Comparison of ENCODE assay signal across 24 cellular contexts in genomic region chr4:171532968-171533367, GRCh38.
"Had no signal": no experiment of that assay in that cellular context is flagged by ENCODE, and none has a peak within 500 bp of the region (broad histone marks: within the 10 kb centered on the region; RNA-seq: fewer than 3 reads in every experiment).

No MANE protein-coding gene starts in this region.

- DNase-seq: activated CD4-positive, alpha-beta T cell treated with anti-CD3 and anti-CD28 coated beads for 48 hours; activated CD4-positive, alpha-beta T cell treated with anti-CD3 and anti-CD28 coated beads, Interleukin-2, amount 50 U/mL, for 4 hours; activated CD4-positive, CD25-positive, alpha-beta regulatory T cell treated with anti-CD3 and anti-CD28 coated beads, Interleukin-2, amount 50 U/mL, for 72 hours; activated CD8-positive, alpha-beta memory T cell treated with anti-CD3 and anti-CD28 coated beads, Interleukin-2, amount 50 U/mL, for 48 hours; activated CD8-positive, alpha-beta T cell treated with anti-CD3 and anti-CD28 coated beads, Interleukin-2, amount 10 ng/mL, durations not matched to agents 7 days and 5 days; activated effector memory CD4-positive, alpha-beta T cell treated with anti-CD3 and anti-CD28 coated beads, Interleukin-2, amount 50 U/mL, for 16 hours; activated naive CD4-positive, alpha-beta T cell treated with Interleukin-2 at 50 U/mL for 16 hours; activated T-cell treated with anti-CD3 and anti-CD28 coated beads, Interleukin-2, amount 50 U/mL, for 24 hours; amygdala; brain microvascular endothelial cell; caudate nucleus; colonic mucosa; KBM-7; NCI-H1105; NCI-H1436; NCI-H1694 treated with DMSO at 0.1 percent for 48 hours; NCI-H2029 treated with DMSO at 0.1 percent for 48 hours; NCI-H345; NCI-H510A; SK-N-SH; T-helper 1 cell had no signal

- H3K27me3 ChIP-seq: brain microvascular endothelial cell, colonic mucosa had no signal

- H3K27ac ChIP-seq: brain microvascular endothelial cell, colonic mucosa had no signal

- H3K36me3 ChIP-seq: brain microvascular endothelial cell, colonic mucosa had no signal

- H3K4me3 ChIP-seq: colonic mucosa had no signal

- H3K9me3 ChIP-seq: colonic mucosa, SK-N-SH had no signal

- H3K4me1 ChIP-seq: colonic mucosa had no signal

- ATAC-seq: activated CD8-positive, alpha-beta T cell treated with anti-CD3 and anti-CD28 coated beads, Interleukin-2, amount 10 ng/mL, durations not matched to agents 7 days and 5 days; activated naive CD4-positive, alpha-beta T cell treated with anti-CD3 and anti-CD28 coated beads, Interleukin-2, amount 50 U/mL, for 72 hours; Right ventricle myocardium inferior; WTC11 had no signal
